9 cellular contexts compared by ENCODE assay signal in the genomic region with DNA sequence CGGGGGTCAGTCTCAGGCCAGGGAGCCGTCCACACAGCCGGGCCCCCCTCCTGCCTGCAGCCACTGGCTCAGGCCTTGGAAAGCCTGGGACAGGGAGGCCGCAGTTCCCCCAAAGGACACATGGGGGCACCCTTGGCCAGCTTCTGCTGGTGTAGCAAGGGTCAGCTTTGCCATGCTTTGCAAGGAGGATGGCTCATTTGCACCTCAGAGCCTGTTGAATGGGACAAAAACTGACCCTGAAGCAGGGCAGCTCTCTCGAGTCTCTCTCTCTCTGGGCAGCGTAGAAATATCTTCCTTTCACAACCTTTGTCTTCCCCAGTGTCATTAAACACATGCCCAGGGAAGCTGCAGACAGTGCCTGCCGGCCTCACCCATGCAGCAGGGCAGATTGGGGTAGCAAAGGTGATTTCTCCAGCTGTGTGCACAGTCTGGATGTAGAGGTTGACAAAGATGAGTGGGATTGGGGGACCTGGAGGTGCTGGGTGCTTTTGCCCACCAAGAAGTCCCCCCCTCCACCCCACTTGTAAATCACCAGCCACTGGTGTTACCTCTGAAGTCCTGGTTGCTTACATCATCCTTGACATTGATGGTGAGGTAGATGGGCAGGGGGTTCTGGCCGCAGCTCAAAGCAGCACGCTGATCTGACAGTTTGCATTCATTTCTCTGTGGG. TPM values are rescaled to one million over a fixed set of nuclear protein-coding genes. Genes with fewer than 3 reads are reported as not detected.
DNase-seq lines count a peak whose midpoint lies in the region; ATAC-seq and TF ChIP-seq lines count a peak whose summit lies in the region.
"Had no signal": no experiment of that assay in that cellular context is flagged by ENCODE, and none has a peak within 500 bp of the region (broad histone marks: within the 10 kb centered on the region; RNA-seq: fewer than 3 reads in every experiment).

No MANE protein-coding gene starts in this region.

- TF ChIP-seq POLR2A in HCT116 (IDR thresholded peaks at IDR 0.05; ENCODE audit: borderline replicate concordance, extremely low read depth, insufficient read depth, insufficient read length): no peak

- H3K27me3 ChIP-seq in Caco-2 (replicated peaks; ENCODE audit: control insufficient read depth, insufficient read depth, low read length): no peaks in the 10 kb centered on the region
- no peaks in the 10 kb centered on the region for H3K27me3 ChIP-seq in HCT116 (ENCODE audit: insufficient read depth, low read length)
- no peaks in the 10 kb centered on the region for H3K27me3 ChIP-seq in NT2/D1 (ENCODE audit: insufficient read depth, insufficient read length)

- no peak overlapping the region for H3K27ac ChIP-seq in HCT116 (ENCODE audit: low read depth, low read length)

- BruUV-seq in Caco-2 (replicated peaks; lab: Mats Ljungman, UMichigan) (no TSS peak), HCT116 (replicated peaks; lab: Mats Ljungman, UMichigan) (no TSS peak)

- no peaks in the 10 kb centered on the region for H4K20me1 ChIP-seq in HCT116 (ENCODE audit: insufficient read depth)

- RAD21 ChIA-PET in HCT116 (lab: Charles Lee; ENCODE audit: low non-redundant PET in 1 of 2, low total read pairs in 2 of 2, uncharacterized antibody in 2 of 2, unreplicated experiment in 2 of 2): interaction anchor here (1.0 to 1.9 kb wide), 5 partner anchors 68 to 148 kb away, joined by 3 to 7 read pairs (median 4); no protein-coding TSS in a partner anchor

- TF ChIP-seq CTCF in Caco-2 (IDR thresholded peaks at IDR 0.05; ENCODE audit: insufficient read depth in 1 of 2, low read depth in 1 of 2, low read length in 1 of 2, severe bottlenecking in 1 of 2, unreplicated experiment in 1 of 2) (peak; percentile 96 to 99), HCT116 (IDR thresholded peaks at IDR 0.05 in 2 of 3, conservative IDR thresholded peaks at IDR 0.05 in 1 of 3; ENCODE audit: borderline replicate concordance in 1 of 3, insufficient read depth in 1 of 3, low read depth in 2 of 3, low read length in 2 of 3) (peak; percentile 95 to 98 (median 96)), epithelial cell of esophagus (IDR thresholded peaks at IDR 0.05; ENCODE audit: insufficient read depth, low read depth, low read length, missing control alignments) (peak; percentile 97)

- DNase-seq in Caco-2 (peak; percentile 86 to 94), HCT116 (ENCODE audit: low read depth, low spot score) (peak; percentile 55), NT2/D1 (ENCODE audit: low read depth, low spot score) (peak; percentile 61), epithelial cell of esophagus (ENCODE audit: low read depth) (peak; percentile 74), mucosa of gallbladder (ENCODE audit: low spot score) (peak; percentile 89)
- DNase-seq in activated CD8-positive, alpha-beta memory T cell treated with anti-CD3 and anti-CD28 coated beads, Interleukin-2, amount 50 U/mL, for 4 hours: peak; percentile 85
- DNase-seq in stimulated activated CD8-positive, alpha-beta memory T cell treated with anti-CD3 and anti-CD28 coated beads, Interleukin-4, amount 100 ng/mL, for 48 hours: peak; percentile 98

- H3K9me3 Mint-ChIP-seq in Caco-2 (ENCODE audit: unreplicated experiment): no peaks in the 10 kb centered on the region

- H3K4me1 Mint-ChIP-seq in Caco-2 (ENCODE audit: low read depth, unreplicated experiment): peaks cover 14% of the 10 kb centered on the region

- no peaks in the 10 kb centered on the region for H3K27me3 Mint-ChIP-seq in Caco-2 (ENCODE audit: insufficient read depth, unreplicated experiment)
- H3K27me3 Mint-ChIP-seq: activated naive CD8-positive, alpha-beta T cell had no signal

- H3K36me3 ChIP-seq in Caco-2 (ENCODE audit: control insufficient read depth, insufficient read depth, low read length) (no peaks in the 10 kb centered on the region), HCT116 (ENCODE audit: control insufficient read depth in 1 of 2, insufficient read depth in 2 of 2, low read length in 2 of 2) (no peaks in the 10 kb centered on the region), NT2/D1 (ENCODE audit: insufficient read depth, insufficient read length, low read length) (no peaks in the 10 kb centered on the region)

- H3K4me1 ChIP-seq in Caco-2: peaks cover 18% of the 10 kb centered on the region
- H3K4me1 ChIP-seq in HCT116 (ENCODE audit: control insufficient read depth in 1 of 2, insufficient read depth in 2 of 2, low read length in 2 of 2): no peaks in the 10 kb centered on the region
- peaks cover 16% of the 10 kb centered on the region for H3K4me1 ChIP-seq in NT2/D1 (ENCODE audit: insufficient read depth, insufficient read length)

- H2AFZ ChIP-seq in HCT116 (ENCODE audit: low read depth, low read length, poor library complexity, severe bottlenecking): no peak overlapping the region

- H3K9ac ChIP-seq in HCT116 (ENCODE audit: low read length) (no peak overlapping the region), NT2/D1 (ENCODE audit: insufficient read length, low read depth) (peak overlapping the region; percentile 32)

- CTCF ChIA-PET in Caco-2 (lab: Charles Lee): interaction anchor here (0.7 to 3.0 kb wide), 10 partner anchors 19 to 328 kb away, joined by 3 to 24 read pairs (median 6); no protein-coding TSS in a partner anchor
- CTCF ChIA-PET in HCT116 (lab: Charles Lee): interaction anchor here (0.8 to 3.9 kb wide), 8 partner anchors 17 to 167 kb away, joined by 3 to 47 read pairs (median 5); a partner anchor contains a TSS

- POLR2A ChIA-PET in Caco-2 (lab: Charles Lee): interaction anchor here (0.7 kb wide), 1 partner anchor 19 kb away, joined by 9 read pairs; no protein-coding TSS in a partner anchor
- POLR2A ChIA-PET in HCT116 (lab: Charles Lee): no interaction called here

- H3K4me3 ChIP-seq in Caco-2 (ENCODE audit: low read depth, low read length) (no peak overlapping the region), HCT116 (replicated peaks in 1 of 2; ENCODE audit: low read depth in 1 of 2, low read length in 2 of 2) (no peak overlapping the region), NT2/D1 (ENCODE audit: insufficient read length, low read depth) (no peak overlapping the region), epithelial cell of esophagus (ENCODE audit: low read length) (no peak overlapping the region)

- no peaks in the 10 kb centered on the region for H3K9me2 ChIP-seq in HCT116 (ENCODE audit: insufficient read depth)

- H3K27ac Mint-ChIP-seq in Caco-2 (ENCODE audit: unreplicated experiment): peak overlapping the region; percentile 29
- H3K27ac Mint-ChIP-seq: activated naive CD8-positive, alpha-beta T cell had no signal

- H3K9me3 ChIP-seq in Caco-2 (no peaks in the 10 kb centered on the region), HCT116 (ENCODE audit: control insufficient read depth in 1 of 2, insufficient read depth in 1 of 2, low read depth in 1 of 2, low read length in 2 of 2) (no peaks in the 10 kb centered on the region), NT2/D1 (ENCODE audit: insufficient read depth, low read length) (no peaks in the 10 kb centered on the region)

- H3K36me3 Mint-ChIP-seq in Caco-2 (ENCODE audit: insufficient read depth, unreplicated experiment): no peaks in the 10 kb centered on the region
- H3K36me3 Mint-ChIP-seq: activated naive CD8-positive, alpha-beta T cell had no signal

- no peak overlapping the region for H3K4me3 Mint-ChIP-seq in Caco-2 (ENCODE audit: unreplicated experiment)
- H3K4me3 Mint-ChIP-seq: activated naive CD8-positive, alpha-beta T cell had no signal

- no peak overlapping the region for H3K4me2 ChIP-seq in HCT116 (ENCODE audit: low read length)

- no peaks in the 10 kb centered on the region for H3K79me2 ChIP-seq in HCT116 (ENCODE audit: insufficient read depth, low read length)

- intact Hi-C loops in Caco-2 (cut with micrococcal nuclease; ENCODE audit: unreplicated experiment) (loop anchor here (1.0 to 2.0 kb wide), 4 partner anchors 68 to 145 kb away; no protein-coding TSS in a partner anchor), HCT116 (cut with micrococcal nuclease) (loop anchor here (1.0 to 2.0 kb wide), 4 partner anchors 70 to 481 kb away; no protein-coding TSS in a partner anchor)

- peak; percentile 99 for TF ChIP-seq RAD21 in HCT116 (IDR thresholded peaks at IDR 0.05; ENCODE audit: low read depth)

- peak; percentile 99 for ATAC-seq in HCT116
- ATAC-seq in HG02642 (IDR thresholded peaks at IDR 0.05; ENCODE audit: poor library complexity, unreplicated experiment): no peak

TF ChIP-seq in HCT116, 20 proteins besides CTCF, POLR2A, EP300 and RAD21:
- TF ChIP-seq, protein P1, sequence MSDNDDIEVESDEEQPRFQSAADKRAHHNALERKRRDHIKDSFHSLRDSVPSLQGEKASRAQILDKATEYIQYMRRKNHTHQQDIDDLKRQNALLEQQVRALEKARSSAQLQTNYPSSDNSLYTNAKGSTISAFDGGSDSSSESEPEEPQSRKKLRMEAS (IDR thresholded peaks at IDR 0.05): no peak
- no peak for TF ChIP-seq YY1 (IDR thresholded peaks at IDR 0.05; ENCODE audit: extremely low read depth, insufficient replicate concordance, low read depth, low read length)
- no peak for TF ChIP-seq SIN3A (IDR thresholded peaks at IDR 0.05; ENCODE audit: low read depth)
- no peak for TF ChIP-seq CEBPB (IDR thresholded peaks at IDR 0.05; ENCODE audit: low read depth)

RNA-seq across cellular contexts. Expression of a gene that starts 17.4 kb away (rescaled TPM):
- total RNA-seq in Caco-2 (2022) (31.6 TPM in 2 replicates), HCT116 (2021; ENCODE audit: unreplicated experiment) (28.0 TPM), mucosa of gallbladder (39.7 TPM)
- polyA plus RNA-seq in HCT116 (2012): 27.3 and 27.6 TPM in 2 replicates

RNA-seq across cellular contexts. Expression of a gene that starts 31.1 kb away (rescaled TPM):
- total RNA-seq in Caco-2 (2022): 1.4 and 1.8 TPM in 2 replicates
- not detected for total RNA-seq in HCT116 (2021; ENCODE audit: unreplicated experiment)
- polyA plus RNA-seq in HCT116 (2012): not detected in 2 replicates
- total RNA-seq in mucosa of gallbladder: 0.09 TPM
